ENCODE assay signal across 1 cellular context in genomic region chr4:10183462-10183861, GRCh38.
A peak's percentile ranks its signal among the peaks of the same experiment; 100 is the strongest.
TF ChIP-seq lines count a peak whose summit lies in the region.

No MANE protein-coding gene starts in this region.

TF ChIP-seq in K562, 482 proteins besides CTCF, POLR2A, EP300 and RAD21 (continued from another document and continues in another):
- peak in 1 of 2 experiments; percentile 49 for TF ChIP-seq AFF1 (IDR thresholded peaks at IDR 0.05; ENCODE audit: low read depth in 1 of 2, partially characterized antibody in 2 of 2)
- TF ChIP-seq CUX1 (CRISPR knock-in tag; IDR thresholded peaks at IDR 0.05): peak; percentile 84; the same call in 1 of the 2 replicates
- TF ChIP-seq FOXP4 (CRISPR knock-in tag; IDR thresholded peaks at IDR 0.05; ENCODE audit: borderline replicate concordance): no peak
- TF ChIP-seq ZNF174 (CRISPR knock-in tag; IDR thresholded peaks at IDR 0.05): 0 out of 2 replicates have a peak, but pooled peaks have one; percentile 42
- peak; percentile 94; the same call in 1 of the 2 replicates for TF ChIP-seq TCF15 (CRISPR knock-in tag; IDR thresholded peaks at IDR 0.05)
- TF ChIP-seq CHD4 (IDR thresholded peaks at IDR 0.05; ENCODE audit: insufficient read depth, insufficient replicate concordance, low read depth, low read length, poor library complexity, severe bottlenecking): no peak
- TF ChIP-seq EWSR1 (IDR thresholded peaks at IDR 0.05; ENCODE audit: borderline replicate concordance, low read depth, partially characterized antibody): no peak
- TF ChIP-seq HIVEP1 (CRISPR knock-in tag; IDR thresholded peaks at IDR 0.05): peak; percentile 79; the same call in 1 of the 2 replicates
- TF ChIP-seq, protein P1, sequence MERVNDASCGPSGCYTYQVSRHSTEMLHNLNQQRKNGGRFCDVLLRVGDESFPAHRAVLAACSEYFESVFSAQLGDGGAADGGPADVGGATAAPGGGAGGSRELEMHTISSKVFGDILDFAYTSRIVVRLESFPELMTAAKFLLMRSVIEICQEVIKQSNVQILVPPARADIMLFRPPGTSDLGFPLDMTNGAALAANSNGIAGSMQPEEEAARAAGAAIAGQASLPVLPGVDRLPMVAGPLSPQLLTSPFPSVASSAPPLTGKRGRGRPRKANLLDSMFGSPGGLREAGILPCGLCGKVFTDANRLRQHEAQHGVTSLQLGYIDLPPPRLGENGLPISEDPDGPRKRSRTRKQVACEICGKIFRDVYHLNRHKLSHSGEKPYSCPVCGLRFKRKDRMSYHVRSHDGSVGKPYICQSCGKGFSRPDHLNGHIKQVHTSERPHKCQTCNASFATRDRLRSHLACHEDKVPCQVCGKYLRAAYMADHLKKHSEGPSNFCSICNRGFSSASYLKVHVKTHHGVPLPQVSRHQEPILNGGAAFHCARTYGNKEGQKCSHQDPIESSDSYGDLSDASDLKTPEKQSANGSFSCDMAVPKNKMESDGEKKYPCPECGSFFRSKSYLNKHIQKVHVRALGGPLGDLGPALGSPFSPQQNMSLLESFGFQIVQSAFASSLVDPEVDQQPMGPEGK (CRISPR knock-in tag; IDR thresholded peaks at IDR 0.05; ENCODE audit: borderline replicate concordance): peak; percentile 84
- TF ChIP-seq MTA2 (IDR thresholded peaks at IDR 0.05; ENCODE audit: low read depth): no peak
- no peak for TF ChIP-seq SIN3B (IDR thresholded peaks at IDR 0.05; ENCODE audit: low read depth)
- TF ChIP-seq SNIP1 (IDR thresholded peaks at IDR 0.05; ENCODE audit: low read depth): no peak
- no peak for TF ChIP-seq ARID3A (IDR thresholded peaks at IDR 0.05; ENCODE audit: borderline replicate concordance, low read depth, low read length)
- peak; percentile 72; the same call in 1 of the 2 replicates for TF ChIP-seq HSF4 (CRISPR knock-in tag; IDR thresholded peaks at IDR 0.05; ENCODE audit: borderline replicate concordance)
- TF ChIP-seq TEAD1 (CRISPR knock-in tag; IDR thresholded peaks at IDR 0.05): peak in 1 of 2 experiments; percentile 90; a peak in 2 of 4 replicates
- TF ChIP-seq ILK (tag; IDR thresholded peaks at IDR 0.05; ENCODE audit: borderline replicate concordance, low read depth): peak; percentile 39; the same call in 1 of the 2 replicates
- TF ChIP-seq, protein P2, sequence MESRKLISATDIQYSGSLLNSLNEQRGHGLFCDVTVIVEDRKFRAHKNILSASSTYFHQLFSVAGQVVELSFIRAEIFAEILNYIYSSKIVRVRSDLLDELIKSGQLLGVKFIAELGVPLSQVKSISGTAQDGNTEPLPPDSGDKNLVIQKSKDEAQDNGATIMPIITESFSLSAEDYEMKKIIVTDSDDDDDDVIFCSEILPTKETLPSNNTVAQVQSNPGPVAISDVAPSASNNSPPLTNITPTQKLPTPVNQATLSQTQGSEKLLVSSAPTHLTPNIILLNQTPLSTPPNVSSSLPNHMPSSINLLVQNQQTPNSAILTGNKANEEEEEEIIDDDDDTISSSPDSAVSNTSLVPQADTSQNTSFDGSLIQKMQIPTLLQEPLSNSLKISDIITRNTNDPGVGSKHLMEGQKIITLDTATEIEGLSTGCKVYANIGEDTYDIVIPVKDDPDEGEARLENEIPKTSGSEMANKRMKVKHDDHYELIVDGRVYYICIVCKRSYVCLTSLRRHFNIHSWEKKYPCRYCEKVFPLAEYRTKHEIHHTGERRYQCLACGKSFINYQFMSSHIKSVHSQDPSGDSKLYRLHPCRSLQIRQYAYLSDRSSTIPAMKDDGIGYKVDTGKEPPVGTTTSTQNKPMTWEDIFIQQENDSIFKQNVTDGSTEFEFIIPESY (CRISPR knock-in tag; IDR thresholded peaks at IDR 0.05): no peak
- TF ChIP-seq, protein P3, sequence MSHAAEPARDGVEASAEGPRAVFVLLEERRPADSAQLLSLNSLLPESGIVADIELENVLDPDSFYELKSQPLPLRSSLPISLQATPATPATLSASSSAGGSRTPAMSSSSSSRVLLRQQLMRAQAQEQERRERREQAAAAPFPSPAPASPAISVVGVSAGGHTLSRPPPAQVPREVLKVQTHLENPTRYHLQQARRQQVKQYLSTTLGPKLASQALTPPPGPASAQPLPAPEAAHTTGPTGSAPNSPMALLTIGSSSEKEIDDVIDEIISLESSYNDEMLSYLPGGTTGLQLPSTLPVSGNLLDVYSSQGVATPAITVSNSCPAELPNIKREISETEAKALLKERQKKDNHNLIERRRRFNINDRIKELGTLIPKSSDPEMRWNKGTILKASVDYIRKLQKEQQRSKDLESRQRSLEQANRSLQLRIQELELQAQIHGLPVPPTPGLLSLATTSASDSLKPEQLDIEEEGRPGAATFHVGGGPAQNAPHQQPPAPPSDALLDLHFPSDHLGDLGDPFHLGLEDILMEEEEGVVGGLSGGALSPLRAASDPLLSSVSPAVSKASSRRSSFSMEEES (CRISPR knock-in tag; IDR thresholded peaks at IDR 0.05): no peak
- no peak; the same call in 1 of the 2 replicates for TF ChIP-seq NFE2L1 (tag; IDR thresholded peaks at IDR 0.05; ENCODE audit: borderline replicate concordance, low read depth)
- TF ChIP-seq ZNF347 (CRISPR knock-in tag; IDR thresholded peaks at IDR 0.05; ENCODE audit: low read depth): 0 out of 2 replicates have a peak, but pooled peaks have one; percentile 77
- TF ChIP-seq ARHGAP35 (IDR thresholded peaks at IDR 0.05; ENCODE audit: partially characterized antibody): no peak
- TF ChIP-seq, protein P4, sequence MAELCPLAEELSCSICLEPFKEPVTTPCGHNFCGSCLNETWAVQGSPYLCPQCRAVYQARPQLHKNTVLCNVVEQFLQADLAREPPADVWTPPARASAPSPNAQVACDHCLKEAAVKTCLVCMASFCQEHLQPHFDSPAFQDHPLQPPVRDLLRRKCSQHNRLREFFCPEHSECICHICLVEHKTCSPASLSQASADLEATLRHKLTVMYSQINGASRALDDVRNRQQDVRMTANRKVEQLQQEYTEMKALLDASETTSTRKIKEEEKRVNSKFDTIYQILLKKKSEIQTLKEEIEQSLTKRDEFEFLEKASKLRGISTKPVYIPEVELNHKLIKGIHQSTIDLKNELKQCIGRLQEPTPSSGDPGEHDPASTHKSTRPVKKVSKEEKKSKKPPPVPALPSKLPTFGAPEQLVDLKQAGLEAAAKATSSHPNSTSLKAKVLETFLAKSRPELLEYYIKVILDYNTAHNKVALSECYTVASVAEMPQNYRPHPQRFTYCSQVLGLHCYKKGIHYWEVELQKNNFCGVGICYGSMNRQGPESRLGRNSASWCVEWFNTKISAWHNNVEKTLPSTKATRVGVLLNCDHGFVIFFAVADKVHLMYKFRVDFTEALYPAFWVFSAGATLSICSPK (IDR thresholded peaks at IDR 0.05; ENCODE audit: borderline replicate concordance): no peak
- TF ChIP-seq BRCA1 (IDR thresholded peaks at IDR 0.05): no peak
- TF ChIP-seq BRCA1 (CRISPR knock-in tag; IDR thresholded peaks at IDR 0.05): no peak
- no peak for TF ChIP-seq TCF3 (CRISPR knock-in tag; IDR thresholded peaks at IDR 0.05)
- TF ChIP-seq PML (IDR thresholded peaks at IDR 0.05; ENCODE audit: low read length): no peak
- TF ChIP-seq MCM3 (IDR thresholded peaks at IDR 0.05): no peak
- TF ChIP-seq STAT5B (CRISPR knock-in tag; IDR thresholded peaks at IDR 0.05): no peak
- TF ChIP-seq IFI16 (CRISPR knock-in tag; IDR thresholded peaks at IDR 0.05): no peak
- no peak for TF ChIP-seq ARID2 (IDR thresholded peaks at IDR 0.05)
- no peak for TF ChIP-seq BMI1 (IDR thresholded peaks at IDR 0.05; ENCODE audit: low read length)
- no peak for TF ChIP-seq ATF1 (CRISPR knock-in tag; IDR thresholded peaks at IDR 0.05)
- TF ChIP-seq ATF1 (tag; IDR thresholded peaks at IDR 0.05): peak; percentile 47; the same call in 1 of the 2 replicates
- TF ChIP-seq ZNF134 (CRISPR knock-in tag; conservative IDR thresholded peaks at IDR 0.05): peak; percentile 60; the same call in 1 of the 2 replicates
- no peak for TF ChIP-seq RBBP5 (IDR thresholded peaks at IDR 0.05; ENCODE audit: borderline replicate concordance, insufficient read depth, low read length, poor library complexity, severe bottlenecking)
- TF ChIP-seq NR2F6 (CRISPR knock-in tag; IDR thresholded peaks at IDR 0.05): 0 out of 2 replicates have a peak, but pooled peaks have one; percentile 78
- no peak for TF ChIP-seq CREB1 (IDR thresholded peaks at IDR 0.05)
- no peak for TF ChIP-seq CREB1 (CRISPR knock-in tag; IDR thresholded peaks at IDR 0.05)
- TF ChIP-seq COPS2 (conservative IDR thresholded peaks at IDR 0.05): no peak
- no peak for TF ChIP-seq ZNF324 (CRISPR knock-in tag; IDR thresholded peaks at IDR 0.05)
- TF ChIP-seq FOXK1 (CRISPR knock-in tag; IDR thresholded peaks at IDR 0.05; ENCODE audit: borderline replicate concordance): no peak
